9 cellular contexts compared by ENCODE assay signal in genomic region chr12:49365542-49365941, GRCh38. TPM values are rescaled to one million over a fixed set of nuclear protein-coding genes. Genes with fewer than 3 reads are reported as not detected.
A peak's percentile ranks its signal among the peaks of the same experiment; 100 is the strongest.
DNase-seq lines count a peak whose midpoint lies in the region; ATAC-seq and TF ChIP-seq lines count a peak whose summit lies in the region.
"Had no signal": no experiment of that assay in that cellular context is flagged by ENCODE, and none has a peak within 500 bp of the region (broad histone marks: within the 10 kb centered on the region; RNA-seq: fewer than 3 reads in every experiment).

No MANE protein-coding gene starts in this region.

- H3K4me1 ChIP-seq in DND-41 (ENCODE audit: insufficient read depth, low read length): peaks cover 35% of the 10 kb centered on the region
- H3K4me1 ChIP-seq in naive thymus-derived CD4-positive, alpha-beta T cell (ENCODE audit: control insufficient read depth in 2 of 2, insufficient read depth in 2 of 2, low read length in 2 of 2): peaks cover 0 to 15% of the 10 kb centered on the region in 2 donors

- no peaks in the 10 kb centered on the region for H3K9me3 ChIP-seq in DND-41 (ENCODE audit: insufficient read depth, low read length, severe bottlenecking)
- H3K9me3 ChIP-seq in naive thymus-derived CD4-positive, alpha-beta T cell (ENCODE audit: control insufficient read depth in 2 of 3, low read length in 3 of 3): no peaks in the 10 kb centered on the region

- peak overlapping the region in 4 of 9 donors; percentile 83 to 95 (median 90) for H3K27ac Mint-ChIP-seq in naive thymus-derived CD4-positive, alpha-beta T cell

- peak overlapping the region in 9 of 10 donors; percentile 4 to 88 (median 47) for H3K4me3 Mint-ChIP-seq in naive thymus-derived CD4-positive, alpha-beta T cell

- ATAC-seq in DND-41 (ENCODE audit: insufficient read depth, low read depth) (no peak), HG02571 (IDR thresholded peaks at IDR 0.05; ENCODE audit: unreplicated experiment) (no peak)
- no peak for ATAC-seq in naive thymus-derived CD4-positive, alpha-beta T cell

- H4K20me1 ChIP-seq in DND-41 (ENCODE audit: insufficient read depth, low read length): no peaks in the 10 kb centered on the region; the same call in 1 of the 2 replicates

- H3K27me3 ChIP-seq in DND-41 (ENCODE audit: insufficient read depth, low read length, poor library complexity): no peaks in the 10 kb centered on the region
- H3K27me3 ChIP-seq in naive thymus-derived CD4-positive, alpha-beta T cell (ENCODE audit: control insufficient read depth in 2 of 2, insufficient read depth in 2 of 2, low read length in 2 of 2): no peaks in the 10 kb centered on the region

- no peaks in the 10 kb centered on the region for H3K36me3 Mint-ChIP-seq in naive thymus-derived CD4-positive, alpha-beta T cell

- H3K4me2 ChIP-seq in DND-41 (ENCODE audit: insufficient read depth, low read length): peak overlapping the region; percentile 86

- POLR2A ChIA-PET in naive thymus-derived CD4-positive, alpha-beta T cell (lab: Charles Lee): interaction anchor here (1.0 to 2.3 kb wide), 2 partner anchors 10 to 146 kb away, joined by 3 to 10 read pairs; no protein-coding TSS in a partner anchor

- in situ Hi-C loops in KBM-7 (cut with MboI; ENCODE audit: low pct_unique_long_range_greater_than_20kb, low sequenced_read_pairs): loop anchor here (10.0 kb wide), 1 partner anchor 139 kb away; no protein-coding TSS in a partner anchor

- intact Hi-C loops in naive thymus-derived CD4-positive, alpha-beta T cell (cut with micrococcal nuclease): loop anchor here (5.0 to 10.0 kb wide), 4 partner anchors 202 to 377 kb away; partner anchors contain the start of genes FMNL3 (in 1 of the 2), MCRS1 (in 1 of the 2), PRPF40B (in 1 of the 2) and TMBIM6 (in 1 of the 2)

- H3K79me2 ChIP-seq in DND-41 (ENCODE audit: insufficient read depth, low read length): peaks cover 43% of the 10 kb centered on the region

- H3K4me1 Mint-ChIP-seq in naive thymus-derived CD4-positive, alpha-beta T cell: peaks cover 11 to 35% (median 31%) of the 10 kb centered on the region in 7 donors

- no peak overlapping the region for H2AFZ ChIP-seq in DND-41 (ENCODE audit: low read depth, low read length)

- H3K27me3 Mint-ChIP-seq in naive thymus-derived CD4-positive, alpha-beta T cell: peaks cover 0 to 9% (median 0%) of the 10 kb centered on the region in 5 donors

- CTCF ChIA-PET in naive thymus-derived CD4-positive, alpha-beta T cell (lab: Charles Lee): interaction anchor here (0.7 to 2.6 kb wide), 6 partner anchors 12 to 258 kb away, joined by 3 to 14 read pairs (median 6); partner anchors contain the start of genes DNAJC22 and PRPF40B

- no peaks in the 10 kb centered on the region; the same call in 1 of the 2 replicates for H3K36me3 ChIP-seq in DND-41 (ENCODE audit: insufficient read depth, low read length)
- H3K36me3 ChIP-seq in naive thymus-derived CD4-positive, alpha-beta T cell (ENCODE audit: control insufficient read depth in 2 of 3, insufficient read depth in 3 of 3, low read length in 3 of 3): peaks cover 0 to 10% (median 0%) of the 10 kb centered on the region in 3 experiments

- no peaks in the 10 kb centered on the region for H3K9me3 Mint-ChIP-seq in naive thymus-derived CD4-positive, alpha-beta T cell

- DNase-seq in DND-41 (no peak), KBM-7 (peak; percentile 28), amniotic epithelial cell (ENCODE audit: low read depth) (peak; percentile 97), NCI-H748 treated with DMSO at 0.1 percent for 48 hours (lab: John Stamatoyannopoulos, UW) (no peak)
- DNase-seq in naive thymus-derived CD4-positive, alpha-beta T cell: no peak
- no peak for DNase-seq in stimulated activated CD4-positive, alpha-beta T cell treated with anti-CD3 and anti-CD28 coated beads, Interleukin-4, amount 100 ng/mL, for 1 hour
- DNase-seq in activated CD8-positive, alpha-beta memory T cell treated with anti-CD3 and anti-CD28 coated beads for 24 hours: no peak
- DNase-seq: NCI-H2171 had no signal

- H3K4me3 ChIP-seq in DND-41 (ENCODE audit: low read depth in 1 of 2, low read length in 2 of 2): peak overlapping the region in 1 of 2 experiments; percentile 73; a peak in 2 of 4 replicates
- no peak overlapping the region for H3K4me3 ChIP-seq in naive thymus-derived CD4-positive, alpha-beta T cell (ENCODE audit: low read length)

- peak overlapping the region; percentile 96 for H3K9ac ChIP-seq in DND-41 (ENCODE audit: low read depth, low read length)

- 0 out of 2 replicates have a peak overlapping the region, but pooled peaks have one; percentile 53 for H3K27ac ChIP-seq in DND-41 (ENCODE audit: low read length)
- H3K27ac ChIP-seq in naive thymus-derived CD4-positive, alpha-beta T cell (ENCODE audit: low read depth, low read length): no peak overlapping the region

- TF ChIP-seq CTCF in DND-41 (IDR thresholded peaks at IDR 0.05; ENCODE audit: borderline replicate concordance, extremely low read depth, low read length, poor library complexity, severe bottlenecking): no peak

RNA-seq across cellular contexts. Expression of gene SPATS2, which starts 1.7 kb away (rescaled TPM):
- total RNA-seq in naive thymus-derived CD4-positive, alpha-beta T cell: 1 to 10 TPM; 7.4 to 9.8 (median 8.9) TPM
- polyA plus RNA-seq in naive thymus-derived CD4-positive, alpha-beta T cell: 1 to 10 TPM; 3.0 to 7.8 TPM

RNA-seq across cellular contexts. Expression of gene DNAJC22, which starts 18.9 kb away (rescaled TPM):
- total RNA-seq in naive thymus-derived CD4-positive, alpha-beta T cell: not detected
- polyA plus RNA-seq in naive thymus-derived CD4-positive, alpha-beta T cell: not detected

RNA-seq across cellular contexts. Expression of gene C1QL4, which starts 28.6 kb away (rescaled TPM):
- not detected for total RNA-seq in naive thymus-derived CD4-positive, alpha-beta T cell
- not detected for polyA plus RNA-seq in naive thymus-derived CD4-positive, alpha-beta T cell

RNA-seq across cellular contexts. Expression of gene TROAP, which starts 42.5 kb away (rescaled TPM):
- 10 to 100 TPM in 1 of 5 experiments, 1 to 10 TPM in 2, under 1 TPM in 1, not detected in 1; 0.83 to 58.2 (median 1.3) TPM for total RNA-seq in naive thymus-derived CD4-positive, alpha-beta T cell
- under 1 TPM in 1 of 2 donors, not detected in 1; 0.21 TPM for polyA plus RNA-seq in naive thymus-derived CD4-positive, alpha-beta T cell

Comparison
In these comparisons a context has a peak if more than half of its experiments do, and no peak if none do; other contexts are left out.
1. DNase-seq: peak in KBM-7 (single experiment) and amniotic epithelial cell (single experiment); none in DND-41 (single experiment), naive thymus-derived CD4-positive, alpha-beta T cell (0 of 9), NCI-H748 treated with DMSO at 0.1 percent for 48 hours (single experiment), stimulated activated CD4-positive, alpha-beta T cell treated with anti-CD3 and anti-CD28 coated beads, Interleukin-4, amount 100 ng/mL, for 1 hour (single experiment) and activated CD8-positive, alpha-beta memory T cell treated with anti-CD3 and anti-CD28 coated beads for 24 hours (single experiment).